12 cellular contexts compared by ENCODE assay signal in the genomic region with DNA sequence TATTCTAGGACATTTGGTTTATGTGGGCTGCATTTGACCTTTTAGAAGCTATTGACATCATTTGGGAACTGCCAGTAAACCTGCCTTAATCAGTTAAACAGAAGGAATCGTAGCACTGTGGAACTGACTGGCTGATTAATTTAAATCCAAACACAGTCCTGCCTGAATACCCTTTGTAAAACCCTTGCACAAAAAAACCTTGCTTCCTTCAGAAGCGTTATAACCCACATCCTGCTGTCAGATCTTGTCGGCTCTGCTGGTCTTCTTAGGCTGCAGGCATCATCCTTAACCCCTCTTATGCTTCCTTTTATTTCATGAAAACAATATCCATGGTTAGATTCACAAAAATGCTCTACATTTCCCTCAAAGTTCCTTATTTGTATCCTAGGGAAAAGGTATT. TPM values are rescaled to one million over a fixed set of nuclear protein-coding genes. Genes with fewer than 3 reads are reported as not detected.
DNase-seq lines count a peak whose midpoint lies in the region; ATAC-seq and TF ChIP-seq lines count a peak whose summit lies in the region.
"Had no signal": no experiment of that assay in that cellular context is flagged by ENCODE, and none has a peak within 500 bp of the region (broad histone marks: within the 10 kb centered on the region; RNA-seq: fewer than 3 reads in every experiment).

No MANE protein-coding gene starts in this region.

- H3K27me3 ChIP-seq in CD4-positive, CD25-positive, alpha-beta regulatory T cell (ENCODE audit: control insufficient read depth, insufficient read depth, low read length): no peaks in the 10 kb centered on the region
- no peaks in the 10 kb centered on the region for H3K27me3 ChIP-seq in gastroesophageal sphincter

- H3K4me1 Mint-ChIP-seq in CD4-positive, CD25-positive, alpha-beta regulatory T cell: peaks cover 27 to 49% (median 43%) of the 10 kb centered on the region in 4 donors
- H3K4me1 Mint-ChIP-seq in central memory CD8-positive, alpha-beta T cell: peaks cover 62% of the 10 kb centered on the region
- H3K4me1 Mint-ChIP-seq in activated T-cell treated with anti-CD3 and anti-CD28 coated beads, Interleukin-2, amount 50 U/mL, for 4 hours (ENCODE audit: low read depth): peaks cover 47% of the 10 kb centered on the region

- no peaks in the 10 kb centered on the region for H3K9me3 ChIP-seq in CD4-positive, CD25-positive, alpha-beta regulatory T cell (ENCODE audit: control insufficient read depth in 2 of 2, low read length in 2 of 2)
- H3K9me3 ChIP-seq in gastroesophageal sphincter: no peaks in the 10 kb centered on the region

- no peak for TF ChIP-seq CTCF in gastroesophageal sphincter (IDR thresholded peaks at IDR 0.05)

- H3K27ac ChIP-seq in CD4-positive, CD25-positive, alpha-beta regulatory T cell (ENCODE audit: insufficient read depth, low read length, poor library complexity, severe bottlenecking): no peak overlapping the region
- no peak overlapping the region for H3K27ac ChIP-seq in gastroesophageal sphincter

- TF ChIP-seq EP300 in gastroesophageal sphincter (IDR thresholded peaks at IDR 0.05): no peak

- H3K27ac Mint-ChIP-seq in CD4-positive, CD25-positive, alpha-beta regulatory T cell: no peak overlapping the region
- no peak overlapping the region for H3K27ac Mint-ChIP-seq in central memory CD8-positive, alpha-beta T cell (ENCODE audit: low read depth)

- no peaks in the 10 kb centered on the region for H3K9me3 Mint-ChIP-seq in CD4-positive, CD25-positive, alpha-beta regulatory T cell
- H3K9me3 Mint-ChIP-seq in central memory CD8-positive, alpha-beta T cell: no peaks in the 10 kb centered on the region
- H3K9me3 Mint-ChIP-seq in activated T-cell treated with anti-CD3 and anti-CD28 coated beads, Interleukin-2, amount 50 U/mL, for 4 hours: no peaks in the 10 kb centered on the region

- no peaks in the 10 kb centered on the region for H3K36me3 ChIP-seq in CD4-positive, CD25-positive, alpha-beta regulatory T cell (ENCODE audit: control insufficient read depth, insufficient read depth, low read length)
- H3K36me3 ChIP-seq in gastroesophageal sphincter: no peaks in the 10 kb centered on the region

- H3K4me3 Mint-ChIP-seq in CD4-positive, CD25-positive, alpha-beta regulatory T cell: no peak overlapping the region
- peak overlapping the region; percentile 33 for H3K4me3 Mint-ChIP-seq in central memory CD8-positive, alpha-beta T cell
- H3K4me3 Mint-ChIP-seq in activated T-cell treated with anti-CD3 and anti-CD28 coated beads, Interleukin-2, amount 50 U/mL, for 4 hours: no peak overlapping the region

- no peak for TF ChIP-seq POLR2A in gastroesophageal sphincter (IDR thresholded peaks at IDR 0.05)

- DNase-seq in CD4-positive, CD25-positive, alpha-beta regulatory T cell: peak in 2 of 3 donors; percentile 51 to 78
- DNase-seq in KG1 (lab: John Stamatoyannopoulos, UW) (peak; percentile 36), EL (no peak)
- peak in 1 of 2 donors; percentile 25 for DNase-seq in central memory CD8-positive, alpha-beta T cell (ENCODE audit: low spot score in 2 of 2)
- DNase-seq in activated T-cell treated with anti-CD3 and anti-CD28 coated beads, Interleukin-2, amount 50 U/mL, for 4 hours: no peak
- DNase-seq in NK-92 treated with Interleukin-12 subunit alpha and Interleukin-12 subunit beta, amount 100 ng/mL, for 24 hours (lab: John Stamatoyannopoulos, UW): no peak
- DNase-seq: IMR-90, midbrain, NCI-H524 treated with DMSO at 0.1 percent for 48 hours had no signal

- WGBS in gastroesophageal sphincter (ENCODE audit: low coverage in 1 of 2), 2 donors: 34 to 49% methylated on average over 3 of the region's 3 CpGs

- no peaks in the 10 kb centered on the region for H3K27me3 Mint-ChIP-seq in CD4-positive, CD25-positive, alpha-beta regulatory T cell
- H3K27me3 Mint-ChIP-seq in central memory CD8-positive, alpha-beta T cell: no peaks in the 10 kb centered on the region
- no peaks in the 10 kb centered on the region for H3K27me3 Mint-ChIP-seq in activated T-cell treated with anti-CD3 and anti-CD28 coated beads, Interleukin-2, amount 50 U/mL, for 4 hours (ENCODE audit: low read depth)

- H3K4me3 ChIP-seq in CD4-positive, CD25-positive, alpha-beta regulatory T cell (ENCODE audit: low read depth, low read length): peak overlapping the region; percentile 16
- no peak overlapping the region for H3K4me3 ChIP-seq in gastroesophageal sphincter

- ATAC-seq in CD4-positive, CD25-positive, alpha-beta regulatory T cell (ENCODE audit: low read depth in 2 of 2): peak; percentile 92 to 95
- ATAC-seq in GM18868 (IDR thresholded peaks at IDR 0.05; ENCODE audit: unreplicated experiment): peak; percentile 67
- ATAC-seq in central memory CD8-positive, alpha-beta T cell (replicated peaks; ENCODE audit: extremely low read depth, poor library complexity, severe bottlenecking): peak; percentile 100
- no peak for ATAC-seq in activated T-cell treated with anti-CD3 and anti-CD28 coated beads, Interleukin-2, amount 50 U/mL, for 4 hours
- no peak for ATAC-seq in gastroesophageal sphincter
- ATAC-seq: HCT116 had no signal

- H3K36me3 Mint-ChIP-seq in CD4-positive, CD25-positive, alpha-beta regulatory T cell: peaks cover 11% of the 10 kb centered on the region
- H3K36me3 Mint-ChIP-seq in central memory CD8-positive, alpha-beta T cell (ENCODE audit: insufficient read depth): peaks cover 2% of the 10 kb centered on the region
- H3K36me3 Mint-ChIP-seq in activated T-cell treated with anti-CD3 and anti-CD28 coated beads, Interleukin-2, amount 50 U/mL, for 4 hours (ENCODE audit: insufficient read depth): peaks cover 8% of the 10 kb centered on the region

- H3K4me1 ChIP-seq in CD4-positive, CD25-positive, alpha-beta regulatory T cell (ENCODE audit: control insufficient read depth, insufficient read depth, low read length, poor library complexity, severe bottlenecking): peaks cover 13% of the 10 kb centered on the region
- peaks cover 0 to 46% (median 3%) of the 10 kb centered on the region in 3 donors for H3K4me1 ChIP-seq in gastroesophageal sphincter

RNA-seq across cellular contexts. Expression of gene PAM, which starts 46.3 kb away (rescaled TPM):
- total RNA-seq in CD4-positive, CD25-positive, alpha-beta regulatory T cell: 60.0 TPM
- 10 to 100 TPM; 22.9 to 35.3 (median 33.8) TPM for polyA plus RNA-seq in CD4-positive, CD25-positive, alpha-beta regulatory T cell
- total RNA-seq in activated T-cell treated with anti-CD3 and anti-CD28 coated beads, Interleukin-2, amount 50 U/mL, for 4 hours: 10 to 100 TPM; 50.9 to 56.2 (median 55.7) TPM
- total RNA-seq in gastroesophageal sphincter: 100 to 1,000 TPM; 247 to 404 (median 311) TPM

Comparison
In these comparisons a context has a peak if more than half of its experiments do, and no peak if none do; other contexts are left out.
1. ATAC-seq: peak in CD4-positive, CD25-positive, alpha-beta regulatory T cell (2 of 2), GM18868 (single experiment) and central memory CD8-positive, alpha-beta T cell (single experiment); none in activated T-cell treated with anti-CD3 and anti-CD28 coated beads, Interleukin-2, amount 50 U/mL, for 4 hours (0 of 2) and gastroesophageal sphincter (single experiment).
2. DNase-seq: peak in CD4-positive, CD25-positive, alpha-beta regulatory T cell (2 of 3) and KG1 (single experiment); none in EL (single experiment), activated T-cell treated with anti-CD3 and anti-CD28 coated beads, Interleukin-2, amount 50 U/mL, for 4 hours (single experiment) and NK-92 treated with Interleukin-12 subunit alpha and Interleukin-12 subunit beta, amount 100 ng/mL, for 24 hours (single experiment).